In genomic region chr22:48870436-48870835, GRCh38 we compare ENCODE assay signal across 20 cellular contexts.
"Had no signal": no experiment of that assay in that cellular context is flagged by ENCODE, and none has a peak within 500 bp of the region (broad histone marks: within the 10 kb centered on the region; RNA-seq: fewer than 3 reads in every experiment).

No MANE protein-coding gene starts in this region.

- DNase-seq: activated CD4-positive, alpha-beta T cell treated with anti-CD3 and anti-CD28 coated beads for 1 hour; activated naive CD4-positive, alpha-beta T cell treated with Interleukin-2 at 50 U/mL for 16 hours; activated naive CD8-positive, alpha-beta T cell treated with anti-CD3 and anti-CD28 coated beads, Interleukin-2, amount 10 ng/mL, durations not matched to agents 7 days and 5 days; activated T-cell treated with anti-CD3 and anti-CD28 coated beads, Interleukin-2, amount 50 U/mL, for 1 hour; amniotic stem cell; endodermal cell; esophagus squamous epithelium; heart left ventricle; islet precursor cell; lower lobe of right lung; mesendoderm; naive B cell; occipital lobe; retina; stimulated activated CD4-positive, alpha-beta T cell treated with anti-CD3 and anti-CD28 coated beads, Interleukin-4, amount 100 ng/mL, for 4 hours; stimulated activated naive CD8-positive, alpha-beta T cell treated with anti-CD3 and anti-CD28 coated beads, Interleukin-15, Interleukin-2, amounts not matched to agents 100 U/mL and 50 U/mL, for 24 hours; T-cell had no signal

- H3K4me1 ChIP-seq: breast epithelium, esophagus squamous epithelium, heart left ventricle, lower lobe of right lung had no signal

- H3K27ac ChIP-seq: breast epithelium, coronary artery, esophagus squamous epithelium, heart left ventricle, lower lobe of right lung, VCaP had no signal

- H3K4me3 ChIP-seq: breast epithelium, coronary artery, esophagus squamous epithelium, heart left ventricle, lower lobe of right lung had no signal

- H3K36me3 ChIP-seq: breast epithelium, esophagus squamous epithelium, heart left ventricle, lower lobe of right lung had no signal

- H3K9me3 ChIP-seq: breast epithelium, esophagus squamous epithelium, lower lobe of right lung had no signal
